Comparison of ENCODE assay signal across 1 cellular context in the genomic region with DNA sequence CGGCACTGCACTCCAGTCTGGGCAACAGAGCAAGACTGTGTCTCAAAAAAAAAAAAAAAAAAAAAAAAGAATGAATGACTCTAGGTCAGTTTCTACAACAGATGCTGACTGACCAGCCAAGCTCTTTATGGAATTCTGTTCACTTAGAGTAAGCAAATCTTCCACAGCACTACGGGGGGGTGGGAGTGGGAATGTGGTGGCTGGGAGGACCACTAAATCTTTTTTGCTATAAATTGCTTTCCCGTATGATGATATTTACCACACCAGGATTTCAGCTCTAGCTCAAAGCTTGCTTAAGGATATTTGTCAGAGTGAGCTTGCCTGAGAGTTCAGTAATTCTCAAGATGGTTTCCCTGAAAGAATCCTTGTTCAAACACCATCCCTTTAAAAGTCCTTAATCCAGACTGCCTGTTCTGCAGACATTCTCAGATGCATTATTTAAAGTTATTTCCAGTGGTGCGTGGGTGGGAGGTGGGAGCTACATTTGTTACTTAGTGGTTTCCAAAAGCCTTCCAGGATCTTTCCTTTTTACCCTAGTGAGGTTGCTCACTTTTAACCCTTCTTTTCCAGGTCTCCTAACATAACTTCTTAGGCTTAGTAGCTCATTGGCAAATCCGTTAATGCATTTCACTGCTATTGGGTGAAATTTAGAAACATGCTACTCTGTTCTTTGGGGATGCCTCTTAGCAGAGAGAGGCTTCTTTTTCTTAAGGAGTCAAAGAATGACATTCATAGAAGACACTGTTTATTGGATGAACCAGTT.
TF ChIP-seq lines count a peak whose summit lies in the region.

No MANE protein-coding gene starts in this region.

TF ChIP-seq in IMR-90, 13 proteins besides CTCF, POLR2A, EP300 and RAD21 (continued from another document):
- no peak for TF ChIP-seq MAZ (IDR thresholded peaks at IDR 0.05; ENCODE audit: borderline replicate concordance, low read depth, low read length)
- no peak for TF ChIP-seq CHD1 (IDR thresholded peaks at IDR 0.05; ENCODE audit: low read depth, low read length)
- no peak for TF ChIP-seq MAFK (IDR thresholded peaks at IDR 0.05; ENCODE audit: low read depth, low read length)
- TF ChIP-seq SMC3 (IDR thresholded peaks at IDR 0.05; ENCODE audit: low read depth, low read length): no peak
- no peak for TF ChIP-seq BHLHE40 (IDR thresholded peaks at IDR 0.05; ENCODE audit: low read depth, low read length)
- TF ChIP-seq, protein P1, sequence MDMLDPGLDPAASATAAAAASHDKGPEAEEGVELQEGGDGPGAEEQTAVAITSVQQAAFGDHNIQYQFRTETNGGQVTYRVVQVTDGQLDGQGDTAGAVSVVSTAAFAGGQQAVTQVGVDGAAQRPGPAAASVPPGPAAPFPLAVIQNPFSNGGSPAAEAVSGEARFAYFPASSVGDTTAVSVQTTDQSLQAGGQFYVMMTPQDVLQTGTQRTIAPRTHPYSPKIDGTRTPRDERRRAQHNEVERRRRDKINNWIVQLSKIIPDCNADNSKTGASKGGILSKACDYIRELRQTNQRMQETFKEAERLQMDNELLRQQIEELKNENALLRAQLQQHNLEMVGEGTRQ (IDR thresholded peaks at IDR 0.05; ENCODE audit: low read depth, low read length): no peak
- TF ChIP-seq FOS (IDR thresholded peaks at IDR 0.05; ENCODE audit: low read depth, low read length): no peak
- TF ChIP-seq RFX5 (IDR thresholded peaks at IDR 0.05; ENCODE audit: low read depth, low read length): no peak
- TF ChIP-seq RCOR1 (IDR thresholded peaks at IDR 0.05; ENCODE audit: insufficient replicate concordance, low read length): no peak
